Comparison of ENCODE assay signal across 13 cellular contexts in the genomic region with DNA sequence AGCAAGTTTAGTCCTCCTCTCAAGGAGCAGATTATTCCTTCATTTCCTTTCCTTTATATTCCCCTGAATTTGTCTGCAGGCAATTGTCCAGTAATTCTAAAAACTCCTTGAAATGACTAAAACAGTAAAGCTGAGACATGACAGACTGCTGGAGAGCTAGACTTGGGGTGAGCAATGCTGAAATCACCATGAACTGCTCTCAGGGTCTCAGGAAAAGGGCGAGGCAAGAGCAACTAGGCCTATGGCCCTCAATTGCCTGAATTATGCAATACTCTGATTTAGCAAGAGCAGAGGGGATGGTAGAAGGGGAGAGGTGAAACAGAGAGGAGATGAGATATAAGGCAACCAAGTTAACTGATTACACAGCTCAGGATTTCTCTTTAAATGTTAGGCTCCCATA.
DNase-seq lines count a peak whose midpoint lies in the region; ATAC-seq and TF ChIP-seq lines count a peak whose summit lies in the region.
"Had no signal": no experiment of that assay in that cellular context is flagged by ENCODE, and none has a peak within 500 bp of the region (broad histone marks: within the 10 kb centered on the region; RNA-seq: fewer than 3 reads in every experiment).

No MANE protein-coding gene starts in this region.

- H3K27ac Mint-ChIP-seq in natural killer cell, result no peak overlapping the region
- H3K27ac Mint-ChIP-seq: activated CD8-positive, alpha-beta memory T cell treated with anti-CD3 and anti-CD28 coated beads, Interleukin-2, amount 10 ng/mL, durations not matched to agents 7 days and 5 days; CD8-positive, alpha-beta T cell had no signal

- no peak overlapping the region for H3K4me3 Mint-ChIP-seq in natural killer cell
- H3K4me3 Mint-ChIP-seq: activated CD8-positive, alpha-beta memory T cell treated with anti-CD3 and anti-CD28 coated beads, Interleukin-2, amount 10 ng/mL, durations not matched to agents 7 days and 5 days; CD8-positive, alpha-beta T cell had no signal

- H3K4me1 ChIP-seq in OCI-LY7 (ENCODE audit: insufficient read depth, low read length, poor library complexity, severe bottlenecking) (no peaks in the 10 kb centered on the region), uterus (no peaks in the 10 kb centered on the region)

- H3K9me2 ChIP-seq in OCI-LY7 (ENCODE audit: insufficient read depth, low read length), result no peaks in the 10 kb centered on the region

- TF ChIP-seq POLR2A in GM18505 (IDR thresholded peaks at IDR 0.05; ENCODE audit: borderline replicate concordance, extremely low read depth, insufficient read depth, insufficient read length) (no peak), uterus (IDR thresholded peaks at IDR 0.05) (no peak)

- ATAC-seq in GM18505 (IDR thresholded peaks at IDR 0.05; ENCODE audit: unreplicated experiment), result no peak
- ATAC-seq in natural killer cell, result no peak
- ATAC-seq: activated CD8-positive, alpha-beta memory T cell treated with anti-CD3 and anti-CD28 coated beads, Interleukin-2, amount 10 ng/mL, durations not matched to agents 7 days and 5 days; CD8-positive, alpha-beta T cell; stimulated activated naive CD8-positive, alpha-beta T cell treated with anti-CD3 and anti-CD28 coated beads, Interleukin-15, Interleukin-2, amounts not matched to agents 100 U/mL and 50 U/mL, for 24 hours had no signal

- H3K4me1 Mint-ChIP-seq in natural killer cell, result no peaks in the 10 kb centered on the region
- H3K4me1 Mint-ChIP-seq: activated CD8-positive, alpha-beta memory T cell treated with anti-CD3 and anti-CD28 coated beads, Interleukin-2, amount 10 ng/mL, durations not matched to agents 7 days and 5 days had no signal

- DNase-seq in AG09319 (ENCODE audit: extremely low read depth, low read depth) (peak; percentile 62), MG63 (peak; percentile 85), astrocyte of the hippocampus (ENCODE audit: low read depth, low spot score) (peak; percentile 50), kidney tubule cell (ENCODE audit: low spot score) (peak; percentile 84), OCI-LY7 (ENCODE audit: low spot score) (no peak), natural killer cell (no peak), uterus (no peak)
- DNase-seq: activated CD8-positive, alpha-beta memory T cell treated with anti-CD3 and anti-CD28 coated beads, Interleukin-2, amount 10 ng/mL, durations not matched to agents 7 days and 5 days; CD8-positive, alpha-beta T cell; NCI-H524; stimulated activated naive CD8-positive, alpha-beta T cell treated with anti-CD3 and anti-CD28 coated beads, Interleukin-15, Interleukin-2, amounts not matched to agents 100 U/mL and 50 U/mL, for 24 hours had no signal

- intact Hi-C loops in OCI-LY7 (cut with micrococcal nuclease; ENCODE audit: unreplicated experiment) (no loop called here), natural killer cell (cut with micrococcal nuclease) (no loop called here), uterus (cut with DNase I; ENCODE audit: low total_unique reads) (no loop called here)

- H3K4me3 ChIP-seq in MG63 (no peak overlapping the region), OCI-LY7 (ENCODE audit: low read depth, low read length, poor library complexity, severe bottlenecking) (no peak overlapping the region), uterus (no peak overlapping the region)

- H3K27ac ChIP-seq in OCI-LY7 (ENCODE audit: low read depth, low read length, poor library complexity, severe bottlenecking) (no peak overlapping the region), uterus (no peak overlapping the region)
- H3K27ac ChIP-seq: KMS-11 had no signal

- no peak overlapping the region for H2AFZ ChIP-seq in OCI-LY7 (ENCODE audit: low read length)

- POLR2A ChIA-PET in OCI-LY7 (lab: Charles Lee), result interaction anchor here (0.7 kb wide), 1 partner anchor 811 kb away, joined by 3 read pairs; no protein-coding TSS in a partner anchor

- no peaks in the 10 kb centered on the region for H3K36me3 Mint-ChIP-seq in natural killer cell
- H3K36me3 Mint-ChIP-seq: activated CD8-positive, alpha-beta memory T cell treated with anti-CD3 and anti-CD28 coated beads, Interleukin-2, amount 10 ng/mL, durations not matched to agents 7 days and 5 days; CD8-positive, alpha-beta T cell had no signal

- CTCF ChIA-PET in OCI-LY7 (lab: Charles Lee; ENCODE audit: unreplicated experiment), result no interaction called here

- H3K79me2 ChIP-seq in OCI-LY7 (ENCODE audit: insufficient read depth, low read depth, low read length), result no peaks in the 10 kb centered on the region

- BruUV-seq in OCI-LY7 (replicated peaks; lab: Mats Ljungman, UMichigan), result no TSS peak

- no peak overlapping the region for H3K4me2 ChIP-seq in OCI-LY7 (ENCODE audit: low read length)
- H3K4me2 ChIP-seq: KMS-11 had no signal

- no peaks in the 10 kb centered on the region for H3K9me3 Mint-ChIP-seq in natural killer cell
- H3K9me3 Mint-ChIP-seq: CD8-positive, alpha-beta T cell had no signal

- TF ChIP-seq CTCF in AG09319 (IDR thresholded peaks at IDR 0.05; ENCODE audit: low read depth, low read length) (no peak), OCI-LY7 (conservative IDR thresholded peaks at IDR 0.05; ENCODE audit: low read length) (no peak), natural killer cell (IDR thresholded peaks at IDR 0.05) (no peak), uterus (IDR thresholded peaks at IDR 0.05) (no peak)

- H3K36me3 ChIP-seq in MG63, result no peaks in the 10 kb centered on the region
- H3K36me3 ChIP-seq in OCI-LY7 (ENCODE audit: insufficient read depth, low read length), result no peaks in the 10 kb centered on the region
- no peaks in the 10 kb centered on the region for H3K36me3 ChIP-seq in uterus

- peaks cover 2 to 8% of the 10 kb centered on the region in 2 donors for H3K27me3 Mint-ChIP-seq in natural killer cell (ENCODE audit: low read depth in 2 of 2)
- H3K27me3 Mint-ChIP-seq: activated CD8-positive, alpha-beta memory T cell treated with anti-CD3 and anti-CD28 coated beads, Interleukin-2, amount 10 ng/mL, durations not matched to agents 7 days and 5 days had no signal

- H4K20me1 ChIP-seq in OCI-LY7 (ENCODE audit: insufficient read depth, low read length), result no peaks in the 10 kb centered on the region

- no peaks in the 10 kb centered on the region for H3K9me3 ChIP-seq in MG63
- H3K9me3 ChIP-seq in OCI-LY7 (ENCODE audit: low read length), result no peaks in the 10 kb centered on the region
- H3K9me3 ChIP-seq in uterus, result no peaks in the 10 kb centered on the region

- H3K27me3 ChIP-seq in MG63 (no peaks in the 10 kb centered on the region), uterus (no peaks in the 10 kb centered on the region)

Comparison
In these comparisons a context has a peak if more than half of its experiments do, and no peak if none do; other contexts are left out.
1. DNase-seq: peak in AG09319 (single experiment), MG63 (single experiment), astrocyte of the hippocampus (single experiment) and kidney tubule cell (single experiment); none in OCI-LY7 (single experiment), natural killer cell (single experiment) and uterus (0 of 2).